In the genomic region with DNA sequence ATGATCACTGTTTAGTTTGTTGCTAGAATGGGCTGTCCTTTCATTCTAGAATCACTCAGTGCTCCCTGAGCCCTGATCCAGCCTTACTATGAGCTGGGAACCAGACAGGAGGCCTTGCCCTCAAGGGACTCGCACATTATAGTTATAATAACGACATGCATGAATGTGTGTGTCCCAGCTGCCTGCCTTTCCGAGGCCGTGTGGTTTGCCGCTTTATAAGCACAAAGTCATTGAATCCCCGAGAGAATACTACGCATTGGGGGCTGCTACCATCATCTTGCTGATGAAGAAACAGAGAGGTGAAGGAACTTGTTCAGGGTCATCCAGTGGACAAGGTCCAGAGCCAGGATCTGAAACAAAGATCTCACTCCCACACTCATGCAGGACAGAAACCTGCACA, we compare ENCODE assay signal across 13 cellular contexts.
"Had no signal": no experiment of that assay in that cellular context is flagged by ENCODE, and none has a peak within 500 bp of the region (broad histone marks: within the 10 kb centered on the region; RNA-seq: fewer than 3 reads in every experiment).

No MANE protein-coding gene starts in this region.

- H3K27me3 Mint-ChIP-seq: activated CD8-positive, alpha-beta T cell treated with anti-CD3 and anti-CD28 coated beads for 36 hours had no signal

- H3K9me3 ChIP-seq: thoracic aorta had no signal

- H3K9me3 Mint-ChIP-seq: activated CD8-positive, alpha-beta T cell treated with anti-CD3 and anti-CD28 coated beads for 36 hours; activated naive CD8-positive, alpha-beta T cell treated with anti-CD3 and anti-CD28 coated beads, Interleukin-2, amount 10 ng/mL, durations not matched to agents 7 days and 5 days; activated T-cell treated with anti-CD3 and anti-CD28 coated beads, Interleukin-2, amount 50 U/mL, for 72 hours; stimulated activated naive CD8-positive, alpha-beta T cell treated with anti-CD3 and anti-CD28 coated beads, Interleukin-15, amount 100 ng/mL, for 72 hours had no signal

- ATAC-seq: activated CD4-positive, alpha-beta T cell treated with anti-CD3 and anti-CD28 coated beads for 36 hours; activated CD8-positive, alpha-beta T cell treated with anti-CD3 and anti-CD28 coated beads for 36 hours; activated T-cell treated with anti-CD3 and anti-CD28 coated beads, Interleukin-2, amount 50 U/mL, for 72 hours; stimulated activated naive CD8-positive, alpha-beta T cell treated with anti-CD3 and anti-CD28 coated beads, Interleukin-15, amount 100 ng/mL, for 72 hours had no signal

- H3K4me3 Mint-ChIP-seq: activated CD4-positive, alpha-beta T cell treated with anti-CD3 and anti-CD28 coated beads for 36 hours; activated CD8-positive, alpha-beta T cell treated with anti-CD3 and anti-CD28 coated beads for 36 hours; activated naive CD8-positive, alpha-beta T cell treated with anti-CD3 and anti-CD28 coated beads, Interleukin-2, amount 10 ng/mL, durations not matched to agents 7 days and 5 days; activated T-cell treated with anti-CD3 and anti-CD28 coated beads, Interleukin-2, amount 50 U/mL, for 72 hours; stimulated activated naive CD8-positive, alpha-beta T cell treated with anti-CD3 and anti-CD28 coated beads, Interleukin-15, amount 100 ng/mL, for 72 hours had no signal

- H3K27ac Mint-ChIP-seq: activated CD4-positive, alpha-beta T cell treated with anti-CD3 and anti-CD28 coated beads for 36 hours; activated CD8-positive, alpha-beta T cell treated with anti-CD3 and anti-CD28 coated beads for 36 hours; activated naive CD8-positive, alpha-beta T cell treated with anti-CD3 and anti-CD28 coated beads, Interleukin-2, amount 10 ng/mL, durations not matched to agents 7 days and 5 days; activated T-cell treated with anti-CD3 and anti-CD28 coated beads, Interleukin-2, amount 50 U/mL, for 72 hours; stimulated activated naive CD8-positive, alpha-beta T cell treated with anti-CD3 and anti-CD28 coated beads, Interleukin-15, amount 100 ng/mL, for 72 hours had no signal

- H3K4me1 Mint-ChIP-seq: activated CD4-positive, alpha-beta T cell treated with anti-CD3 and anti-CD28 coated beads for 36 hours; activated naive CD8-positive, alpha-beta T cell treated with anti-CD3 and anti-CD28 coated beads, Interleukin-2, amount 10 ng/mL, durations not matched to agents 7 days and 5 days; stimulated activated naive CD8-positive, alpha-beta T cell treated with anti-CD3 and anti-CD28 coated beads, Interleukin-15, amount 100 ng/mL, for 72 hours had no signal

- H3K36me3 ChIP-seq: thoracic aorta had no signal

- H3K4me3 ChIP-seq: thoracic aorta had no signal

- DNase-seq: activated CD4-positive, alpha-beta T cell treated with anti-CD3 and anti-CD28 coated beads for 36 hours; activated CD8-positive, alpha-beta memory T cell treated with anti-CD3 and anti-CD28 coated beads, Interleukin-2, amount 50 U/mL, for 4 hours; activated CD8-positive, alpha-beta T cell treated with anti-CD3 and anti-CD28 coated beads for 36 hours; activated naive CD8-positive, alpha-beta T cell treated with anti-CD3 and anti-CD28 coated beads, Interleukin-2, amount 10 ng/mL, durations not matched to agents 7 days and 5 days; activated T-cell treated with anti-CD3 and anti-CD28 coated beads, Interleukin-2, amount 50 U/mL, for 72 hours; aorta; kidney; left ventricle myocardium superior; stimulated activated CD4-positive, alpha-beta T cell treated with anti-CD3 and anti-CD28 coated beads, Interleukin-4, amount 100 ng/mL, for 1 hour; stimulated activated CD8-positive, alpha-beta memory T cell treated with anti-CD3 and anti-CD28 coated beads, Interleukin-4, amount 100 ng/mL, for 48 hours; stimulated activated naive CD8-positive, alpha-beta T cell treated with anti-CD3 and anti-CD28 coated beads, Interleukin-15, amount 100 ng/mL, for 72 hours; T-helper 9 cell had no signal

- H3K27ac ChIP-seq: thoracic aorta had no signal

- H3K36me3 Mint-ChIP-seq: activated naive CD8-positive, alpha-beta T cell treated with anti-CD3 and anti-CD28 coated beads, Interleukin-2, amount 10 ng/mL, durations not matched to agents 7 days and 5 days had no signal
